ENCODE assay signal across 21 cellular contexts in the genomic region with DNA sequence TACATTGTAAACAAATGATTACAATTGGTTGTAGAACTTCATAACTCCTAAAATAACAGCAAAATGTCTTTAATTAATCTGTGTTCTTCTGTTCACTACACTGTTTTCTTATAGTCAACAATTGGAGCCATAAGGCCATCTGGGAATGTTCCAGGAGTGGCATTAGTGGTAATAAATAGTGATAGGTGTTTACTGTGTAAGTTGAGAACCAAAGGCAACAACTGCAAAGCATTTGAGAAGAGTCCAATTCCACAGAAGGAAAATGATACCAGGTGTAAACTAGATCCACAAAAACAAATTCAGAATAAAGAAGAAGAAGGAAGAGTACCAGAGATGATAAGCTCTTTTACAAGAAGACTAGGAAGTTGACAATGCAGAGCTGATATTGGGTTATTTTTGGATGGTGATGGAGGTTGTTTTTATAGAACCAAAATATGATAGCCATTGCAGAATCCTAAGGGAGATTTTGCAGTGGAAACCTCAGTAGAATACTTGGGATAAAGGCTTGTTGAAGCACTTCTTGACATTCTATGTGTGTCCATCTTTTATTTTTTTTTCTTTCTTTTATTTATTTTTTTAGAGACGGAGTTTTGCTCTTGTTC. TPM values are rescaled to one million over a fixed set of nuclear protein-coding genes. Genes with fewer than 3 reads are reported as not detected.
"Had no signal": no experiment of that assay in that cellular context is flagged by ENCODE, and none has a peak within 500 bp of the region (broad histone marks: within the 10 kb centered on the region; RNA-seq: fewer than 3 reads in every experiment).

No MANE protein-coding gene starts in this region.

- DNase-seq: activated B cell treated with CpG ODN at 0.5 μM for 24 hours; activated CD4-positive, alpha-beta T cell treated with anti-CD3 and anti-CD28 coated beads for 48 hours; activated CD8-positive, alpha-beta T cell treated with anti-CD3 and anti-CD28 coated beads for 36 hours; activated effector memory CD4-positive, alpha-beta T cell treated with Interleukin-2 at 50 U/mL for 16 hours; activated T-cell treated with anti-CD3 and anti-CD28 coated beads, Interleukin-2, amount 50 U/mL, for 4 hours; adrenal gland; esophagus squamous epithelium; hippocampal formation; kidney; left ventricle myocardium superior; mesenchymal stem cell; natural killer cell; nucleus accumbens; right cardiac atrium; stimulated activated CD4-positive, alpha-beta T cell treated with anti-CD3 and anti-CD28 coated beads, Interleukin-4, amount 100 ng/mL, for 4 hours; stimulated activated CD8-positive, alpha-beta memory T cell treated with anti-CD3 and anti-CD28 coated beads, Interleukin-4, amount 100 ng/mL, for 48 hours; stimulated activated naive CD4-positive, alpha-beta T cell treated with Interleukin-2 at 50 U/mL for 16 hours; substantia nigra; T-helper 2 cell; trophoblast cell had no signal

- H3K4me3 ChIP-seq: adrenal gland, esophagus squamous epithelium, skin epidermis had no signal

- ATAC-seq: activated CD8-positive, alpha-beta T cell treated with anti-CD3 and anti-CD28 coated beads for 36 hours; activated T-cell treated with anti-CD3 and anti-CD28 coated beads, Interleukin-2, amount 50 U/mL, for 4 hours; natural killer cell had no signal

- H3K36me3 ChIP-seq: adrenal gland, esophagus squamous epithelium had no signal

- H3K27me3 ChIP-seq: adrenal gland, esophagus squamous epithelium had no signal

- H3K9me3 ChIP-seq: adrenal gland, esophagus squamous epithelium had no signal

RNA-seq across cellular contexts. Expression of gene ANTXR1, which starts 52.9 kb away (rescaled TPM):
- total RNA-seq: activated B cell treated with CpG ODN at 0.5 μM for 24 hours, natural killer cell had no signal
